8 cellular contexts compared by ENCODE assay signal in genomic region chr5:32312682-32313523, GRCh38. TPM values are rescaled to one million over a fixed set of nuclear protein-coding genes. Genes with fewer than 3 reads are reported as not detected.
DNase-seq lines count a peak whose midpoint lies in the region; ATAC-seq, FAIRE-seq and TF ChIP-seq lines count a peak whose summit lies in the region.

A gene with protein sequence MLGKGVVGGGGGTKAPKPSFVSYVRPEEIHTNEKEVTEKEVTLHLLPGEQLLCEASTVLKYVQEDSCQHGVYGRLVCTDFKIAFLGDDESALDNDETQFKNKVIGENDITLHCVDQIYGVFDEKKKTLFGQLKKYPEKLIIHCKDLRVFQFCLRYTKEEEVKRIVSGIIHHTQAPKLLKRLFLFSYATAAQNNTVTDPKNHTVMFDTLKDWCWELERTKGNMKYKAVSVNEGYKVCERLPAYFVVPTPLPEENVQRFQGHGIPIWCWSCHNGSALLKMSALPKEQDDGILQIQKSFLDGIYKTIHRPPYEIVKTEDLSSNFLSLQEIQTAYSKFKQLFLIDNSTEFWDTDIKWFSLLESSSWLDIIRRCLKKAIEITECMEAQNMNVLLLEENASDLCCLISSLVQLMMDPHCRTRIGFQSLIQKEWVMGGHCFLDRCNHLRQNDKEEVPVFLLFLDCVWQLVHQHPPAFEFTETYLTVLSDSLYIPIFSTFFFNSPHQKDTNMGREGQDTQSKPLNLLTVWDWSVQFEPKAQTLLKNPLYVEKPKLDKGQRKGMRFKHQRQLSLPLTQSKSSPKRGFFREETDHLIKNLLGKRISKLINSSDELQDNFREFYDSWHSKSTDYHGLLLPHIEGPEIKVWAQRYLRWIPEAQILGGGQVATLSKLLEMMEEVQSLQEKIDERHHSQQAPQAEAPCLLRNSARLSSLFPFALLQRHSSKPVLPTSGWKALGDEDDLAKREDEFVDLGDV (minus strand): TSS chr5:32312939. CDS start chr5:32312838, 101 bp downstream.

- H3K4me1 ChIP-seq in NT2/D1 (ENCODE audit: insufficient read depth, insufficient read length) (no peaks in the 10 kb centered on the region), H1 (replicated peaks in 1 of 4; ENCODE audit: control insufficient read depth in 3 of 4, insufficient read depth in 4 of 4, low read length in 3 of 4) (peaks cover 0 to 8% (median 4%) of the 10 kb centered on the region in 4 experiments; a peak in 5 of 7 replicates)

- POLR2A ChIA-PET in H1 (lab: Charles Lee; ENCODE audit: partially characterized antibody), result interaction anchor here (0.8 to 1.5 kb wide), 6 partner anchors 13 to 38 kb away, joined by 3 to 4 read pairs (median 3); no protein-coding TSS in a partner anchor

- no peak within 1 kb of the TSS for H2BK12ac ChIP-seq in H1 (ENCODE audit: low read depth, low read length)

- WGBS in H1 (ENCODE audit: extremely low coverage in 1 of 2, insufficient coverage in 1 of 2, insufficient read length in 1 of 2, insufficient replicate concordance in 2 of 2, low coverage in 1 of 2, low lambda C conversion rate in 2 of 2, missing lambda C conversion rate in 1 of 2), 2 experiments, result 1% methylated on average over 30 of the region's 79 CpGs; no CpG with 5 or more reads in 1 of the 2 experiments

- H3K4me3 ChIP-seq in NT2/D1 (ENCODE audit: insufficient read length, low read depth) (peak within 1 kb of the TSS; percentile 78), H1 (ENCODE audit: extremely low read depth in 1 of 4, insufficient read depth in 2 of 4, low read depth in 3 of 4, low read length in 4 of 4) (peak within 1 kb of the TSS; percentile 79 to 80 (median 79))

- H3K18ac ChIP-seq in H1 (ENCODE audit: extremely low read depth, low read length), result peak within 1 kb of the TSS; percentile 95

- no peak within 1 kb of the TSS for H3K23ac ChIP-seq in H1 (ENCODE audit: insufficient read length)

- peaks cover 7% of the 10 kb centered on the region for H3K23me2 ChIP-seq in H1 (ENCODE audit: low read depth, low read length)

- peak within 1 kb of the TSS; percentile 90 for H3K9ac ChIP-seq in NT2/D1 (ENCODE audit: insufficient read length, low read depth)
- peak within 1 kb of the TSS; percentile 70 to 99 (median 77) for H3K9ac ChIP-seq in H1 (replicated peaks in 1 of 4; ENCODE audit: extremely low read depth in 1 of 4, low read depth in 3 of 4, low read length in 3 of 4)

- H3K79me2 ChIP-seq in H1 (ENCODE audit: control insufficient read depth in 1 of 2, insufficient read depth in 2 of 2, low read length in 2 of 2), result peaks cover 11 to 43% of the 10 kb centered on the region in 2 experiments

- H3K56ac ChIP-seq in H1 (replicated peaks; ENCODE audit: insufficient read length, low read depth, low read length), result peak within 1 kb of the TSS; percentile 86

- peak within 1 kb of the TSS; percentile 30 for H4K91ac ChIP-seq in H1 (replicated peaks; ENCODE audit: insufficient read length, low read length)

- TF ChIP-seq POLR2A in H1 (IDR thresholded peaks at IDR 0.05; ENCODE audit: control extremely low read depth in 1 of 2, low read depth in 2 of 2, low read length in 2 of 2), result peak; percentile 89 to 91

- peak within 1 kb of the TSS; percentile 71 to 94 for H3K4me2 ChIP-seq in H1 (ENCODE audit: insufficient read depth in 1 of 2, low read depth in 2 of 2, low read length in 2 of 2)

- no peak within 1 kb of the TSS for H2BK15ac ChIP-seq in H1 (ENCODE audit: low read length)

- H3K9me3 ChIP-seq in NT2/D1 (ENCODE audit: insufficient read depth, low read length), result no peaks in the 10 kb centered on the region
- no peaks in the 10 kb centered on the region for H3K9me3 ChIP-seq in H1 (ENCODE audit: insufficient read depth in 2 of 2, low read depth in 1 of 2, low read length in 1 of 2)

- ATAC-seq in GM21381 (IDR thresholded peaks at IDR 0.05; ENCODE audit: unreplicated experiment), result peak; percentile 91
- peak; percentile 97 for ATAC-seq in activated CD8-positive, alpha-beta memory T cell treated with anti-CD3 and anti-CD28 coated beads, Interleukin-2, amount 10 ng/mL, durations not matched to agents 7 days and 5 days
- ATAC-seq in memory B cell (ENCODE audit: low read depth), result peak; percentile 84

- H4K20me1 ChIP-seq in H1 (replicated peaks in 1 of 2; ENCODE audit: control insufficient read depth in 1 of 2, insufficient read depth in 2 of 2, low read length in 2 of 2), result peaks cover 0 to 2% of the 10 kb centered on the region in 2 experiments

- DNase-seq in COR-L47 (lab: John Stamatoyannopoulos, UW) (peak; percentile 99), HUDEP-2 (lab: John Stamatoyannopoulos, UW; ENCODE audit: unreplicated experiment in 76 of 76) (peak in 75 of 76 experiments; percentile 62 to 99 (median 98)), NT2/D1 (ENCODE audit: low read depth, low spot score) (peak; percentile 95), H1 (ENCODE audit: low read depth in 1 of 2, low spot score in 2 of 2) (peak; percentile 99 to 100), memory B cell (ENCODE audit: low spot score in 2 of 2) (peak; percentile 99 to 100)
- peak; percentile 100 for DNase-seq in activated CD8-positive, alpha-beta memory T cell treated with anti-CD3 and anti-CD28 coated beads, Interleukin-2, amount 10 ng/mL, durations not matched to agents 7 days and 5 days
- DNase-seq in stimulated activated CD8-positive, alpha-beta memory T cell treated with anti-CD3 and anti-CD28 coated beads, Interleukin-12 subunit alpha, Interleukin-12 subunit beta, amount 100 ng/mL, for 24 hours (ENCODE audit: extremely low read depth), result peak; percentile 100

- FAIRE-seq in H1 (lab: Jason Lieb, UNC), result peak; percentile 89

- peak within 1 kb of the TSS; percentile 89 for H4K5ac ChIP-seq in H1 (ENCODE audit: insufficient read length, low read depth, low read length)

- TF ChIP-seq CTCF in H1 (IDR thresholded peaks at IDR 0.05; ENCODE audit: control extremely low read depth in 1 of 3, insufficient read depth in 1 of 3, low read depth in 1 of 3, low read length in 3 of 3), result no peak

- H2AFZ ChIP-seq in H1 (ENCODE audit: low read length), result no peak within 1 kb of the TSS

- no peak within 1 kb of the TSS for H2BK20ac ChIP-seq in H1 (ENCODE audit: low read length)

- no peak within 1 kb of the TSS for H2BK120ac ChIP-seq in H1 (replicated peaks; ENCODE audit: low read depth, low read length)

- no peak for TF ChIP-seq RAD21 in H1 (IDR thresholded peaks at IDR 0.05 in 1 of 2, conservative IDR thresholded peaks at IDR 0.05 in 1 of 2; ENCODE audit: low read depth in 2 of 2, low read length in 2 of 2)

- no peaks in the 10 kb centered on the region for H3K27me3 Mint-ChIP-seq in activated CD8-positive, alpha-beta memory T cell treated with anti-CD3 and anti-CD28 coated beads, Interleukin-2, amount 10 ng/mL, durations not matched to agents 7 days and 5 days
- no peaks in the 10 kb centered on the region for H3K27me3 Mint-ChIP-seq in memory B cell

- H2AK5ac ChIP-seq in H1 (ENCODE audit: low read depth, low read length), result no peak within 1 kb of the TSS

- no peak within 1 kb of the TSS for H3K4ac ChIP-seq in H1 (replicated peaks; ENCODE audit: insufficient read length, low read depth, low read length)

- H3K9me3 Mint-ChIP-seq in activated CD8-positive, alpha-beta memory T cell treated with anti-CD3 and anti-CD28 coated beads, Interleukin-2, amount 10 ng/mL, durations not matched to agents 7 days and 5 days (ENCODE audit: low read depth), result no peaks in the 10 kb centered on the region
- no peaks in the 10 kb centered on the region for H3K9me3 Mint-ChIP-seq in memory B cell

- H3K79me1 ChIP-seq in H1 (ENCODE audit: low read depth, low read length), result no peaks in the 10 kb centered on the region; the same call in 1 of the 2 replicates

- H3K36me3 Mint-ChIP-seq in activated CD8-positive, alpha-beta memory T cell treated with anti-CD3 and anti-CD28 coated beads, Interleukin-2, amount 10 ng/mL, durations not matched to agents 7 days and 5 days, result peaks cover 20% of the 10 kb centered on the region
- H3K36me3 Mint-ChIP-seq in memory B cell, result peaks cover 8% of the 10 kb centered on the region

- peak within 1 kb of the TSS; percentile 78; the same call in 1 of the 2 replicates for H2BK5ac ChIP-seq in H1 (ENCODE audit: low read depth, low read length)

- H3K4me1 Mint-ChIP-seq in activated CD8-positive, alpha-beta memory T cell treated with anti-CD3 and anti-CD28 coated beads, Interleukin-2, amount 10 ng/mL, durations not matched to agents 7 days and 5 days, result peaks cover 23% of the 10 kb centered on the region
- H3K4me1 Mint-ChIP-seq in memory B cell, result peaks cover 26% of the 10 kb centered on the region

- H3K27me3 ChIP-seq in NT2/D1 (ENCODE audit: insufficient read depth, insufficient read length) (no peaks in the 10 kb centered on the region), H1 (replicated peaks in 1 of 4; ENCODE audit: control insufficient read depth in 3 of 4, extremely low read depth in 1 of 4, insufficient read depth in 3 of 4, low read length in 3 of 4) (no peaks in the 10 kb centered on the region)

- no peaks in the 10 kb centered on the region for H3K36me3 ChIP-seq in NT2/D1 (ENCODE audit: insufficient read depth, insufficient read length, low read length)
- H3K36me3 ChIP-seq in H1 (ENCODE audit: control insufficient read depth in 2 of 4, insufficient read depth in 4 of 4, low read length in 3 of 4), result no peaks in the 10 kb centered on the region; a peak in 2 of 8 replicates

- no peak for TF ChIP-seq EP300 in H1 (IDR thresholded peaks at IDR 0.05; ENCODE audit: borderline replicate concordance in 1 of 2, low read depth in 2 of 2, low read length in 2 of 2)

- H3K27ac ChIP-seq in H1 (ENCODE audit: low read depth, low read length), result peak within 1 kb of the TSS; percentile 70; the same call in 1 of the 2 replicates

- peak within 1 kb of the TSS; percentile 81 for H3K4me3 Mint-ChIP-seq in activated CD8-positive, alpha-beta memory T cell treated with anti-CD3 and anti-CD28 coated beads, Interleukin-2, amount 10 ng/mL, durations not matched to agents 7 days and 5 days
- peak within 1 kb of the TSS; percentile 90 for H3K4me3 Mint-ChIP-seq in memory B cell

- CTCF ChIA-PET in activated CD8-positive, alpha-beta memory T cell treated with anti-CD3 and anti-CD28 coated beads, Interleukin-2, amount 10 ng/mL, durations not matched to agents 7 days and 5 days (lab: Charles Lee), result interaction anchor here (0.5 to 1.7 kb wide), 2 partner anchors 81 to 430 kb away, joined by 3 to 6 read pairs; no protein-coding TSS in a partner anchor
- CTCF ChIA-PET in H1 (lab: Charles Lee; ENCODE audit: partially characterized antibody), result interaction anchor here (9.4 kb wide), 1 partner anchor 81 kb away, joined by 87 read pairs; no protein-coding TSS in a partner anchor

- peak within 1 kb of the TSS; percentile 93 for H4K8ac ChIP-seq in H1 (ENCODE audit: extremely low read depth, insufficient read depth, low read length)

- peak within 1 kb of the TSS; percentile 92 for H3K27ac Mint-ChIP-seq in activated CD8-positive, alpha-beta memory T cell treated with anti-CD3 and anti-CD28 coated beads, Interleukin-2, amount 10 ng/mL, durations not matched to agents 7 days and 5 days
- peak within 1 kb of the TSS; percentile 93 for H3K27ac Mint-ChIP-seq in memory B cell

- H3K14ac ChIP-seq in H1 (ENCODE audit: insufficient read length), result no peak within 1 kb of the TSS

RNA-seq across cellular contexts. Expression of the gene that starts here (rescaled TPM):
- total RNA-seq in activated CD8-positive, alpha-beta memory T cell treated with anti-CD3 and anti-CD28 coated beads, Interleukin-2, amount 10 ng/mL, durations not matched to agents 7 days and 5 days, result 10 to 100 TPM; 23.3 to 26.6 TPM
- total RNA-seq in H1 (2021; fragmentation: NEBNext Ultra II Directional; extraction: Animal tissue kit (Norgen Biotek cat#: 25700)), result 49.3 and 59.3 TPM in 2 replicates
- polyA plus RNA-seq in H1 (2011; rRNA removed), result 19.1 and 19.3 TPM in 2 replicates
- 23.2 TPM for polyA plus RNA-seq in H1 (2011; cell fraction: cytosol; rRNA removed)
- 14.4 TPM for polyA plus RNA-seq in H1 (2011; cell fraction: nucleus; rRNA removed)
- polyA plus RNA-seq in H1 (2012, experiment 1 of 2), result 19.9 to 33.7 TPM (median 25.2 TPM) in 4 replicates
- polyA plus RNA-seq in H1 (2012, experiment 2 of 2), result 4.4 TPM
- 22.6 TPM for polyA plus RNA-seq in H1 (2013, experiment 1 of 2)
- polyA plus RNA-seq in H1 (2013, experiment 2 of 2), result 23.5 TPM
- 40.1 and 53.5 TPM in 2 replicates for polyA minus RNA-seq in H1 (2011; rRNA and poly(A)+ RNA removed)
- polyA minus RNA-seq in H1 (2011; cell fraction: cytosol; rRNA and poly(A)+ RNA removed), result 35.7 TPM
- 45.8 TPM for polyA minus RNA-seq in H1 (2011; cell fraction: nucleus; rRNA and poly(A)+ RNA removed)

Comparison
In these comparisons a context has a peak if more than half of its experiments do, and no peak if none do; other contexts are left out.
1. Peak in every context shown above with its lines: DNase-seq, ATAC-seq, H3K4me3 ChIP-seq and H3K27ac ChIP-seq.